In the genomic region with DNA sequence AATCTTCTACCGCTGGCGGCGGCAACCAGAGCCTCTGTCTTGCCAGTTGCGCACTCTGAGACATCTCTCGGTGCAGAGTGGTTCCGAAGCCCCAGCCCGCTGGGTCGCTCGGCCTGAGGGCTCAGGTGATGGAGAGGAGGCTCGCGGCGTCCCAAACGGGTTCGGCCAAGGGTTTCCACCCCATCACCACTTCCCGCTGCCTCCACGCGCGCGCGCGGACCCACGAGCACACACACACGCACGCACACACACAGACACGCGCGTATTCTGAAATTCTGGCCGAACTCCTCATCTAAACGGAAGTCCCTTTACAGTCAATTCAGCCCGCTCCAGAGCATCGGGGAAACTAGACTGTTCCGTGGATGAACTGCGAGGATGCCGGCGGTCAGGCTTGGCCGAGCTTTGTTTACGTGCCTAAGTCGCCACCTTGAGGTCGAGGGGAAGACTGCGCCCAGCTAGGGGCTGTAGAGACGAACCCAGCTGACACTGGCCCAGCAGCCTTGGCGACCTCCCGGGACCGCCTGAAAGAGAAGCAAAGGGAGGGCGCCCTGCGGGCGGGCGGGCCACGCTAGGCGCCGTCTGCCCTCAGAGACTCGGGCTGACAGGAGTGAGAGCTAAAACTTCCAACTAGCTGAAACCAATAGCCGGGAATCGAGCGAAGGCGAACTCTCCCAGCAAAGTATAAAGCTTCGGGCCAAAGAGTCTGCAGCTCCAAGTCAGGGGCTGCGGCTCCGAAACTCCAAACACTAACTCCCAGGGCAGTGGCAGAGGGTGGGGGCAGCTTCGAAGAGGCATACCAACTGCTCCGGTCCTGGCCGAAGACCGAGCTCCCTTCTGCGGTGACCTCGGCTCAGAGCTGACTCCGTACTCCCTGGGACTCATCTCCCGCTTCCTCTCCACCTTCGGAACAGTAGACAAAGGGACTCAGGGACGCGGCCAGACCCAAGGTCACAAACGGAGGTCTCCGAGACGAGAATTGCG, we compare ENCODE assay signal across 8 cellular contexts.
DNase-seq lines count a peak whose midpoint lies in the region; TF ChIP-seq lines count a peak whose summit lies in the region.

No MANE protein-coding gene starts in this region.

- peak overlapping the region; percentile 67 for H3K4me3 ChIP-seq in GM23248
- no peak overlapping the region for H3K4me3 ChIP-seq in Jurkat, Clone E6-1 (ENCODE audit: low read length)
- peak overlapping the region; percentile 36 to 62 for H3K4me3 ChIP-seq in testis

- TF ChIP-seq CTCF in neural crest cell (conservative IDR thresholded peaks at IDR 0.05), result peak; percentile 95
- TF ChIP-seq CTCF in testis (IDR thresholded peaks at IDR 0.05), result peak; percentile 75 to 84 (median 83)

- H3K9me3 ChIP-seq in GM23248 (ENCODE audit: low read depth) (no peaks in the 10 kb centered on the region), testis (no peaks in the 10 kb centered on the region)

- H4K20me1 ChIP-seq in GM23248 (ENCODE audit: insufficient read depth), result no peaks in the 10 kb centered on the region

- H3K4me1 ChIP-seq in GM23248 (ENCODE audit: insufficient read depth) (no peaks in the 10 kb centered on the region), testis (peaks cover 12% of the 10 kb centered on the region)

- H2AFZ ChIP-seq in GM23248, result peak overlapping the region; percentile 89

- H3K9ac ChIP-seq in GM23248, result no peak overlapping the region

- in situ Hi-C loops in GM23248 (cut with MboI), result no loop called here

- peak overlapping the region; percentile 95 for H3K27ac Mint-ChIP-seq in neural crest cell (ENCODE audit: unreplicated experiment)

- H3K27me3 ChIP-seq in GM23248 (replicated peaks; ENCODE audit: insufficient read depth) (peaks cover 95% of the 10 kb centered on the region), testis (no peaks in the 10 kb centered on the region)

- H3K36me3 Mint-ChIP-seq in neural crest cell (ENCODE audit: low read depth), result no peaks in the 10 kb centered on the region

- peak overlapping the region; percentile 83 for H3K4me2 ChIP-seq in GM23248 (ENCODE audit: unreplicated experiment)

- H3K27me3 Mint-ChIP-seq in neural crest cell (ENCODE audit: low read depth), result peaks cover 11% of the 10 kb centered on the region

- no peaks in the 10 kb centered on the region for H3K79me2 ChIP-seq in GM23248 (ENCODE audit: insufficient read depth)

- H3K4me1 Mint-ChIP-seq in neural crest cell, result peaks cover 32% of the 10 kb centered on the region

- peak; percentile 87 for DNase-seq in EL
- DNase-seq in GM23248, result peak; percentile 92
- DNase-seq in Jurkat, Clone E6-1 (ENCODE audit: low read depth, low spot score), result peak; percentile 32
- peak; percentile 40 for DNase-seq in OCI-M2 (lab: John Stamatoyannopoulos, UW; ENCODE audit: unreplicated experiment)
- DNase-seq in activated effector memory CD4-positive, alpha-beta T cell treated with Interleukin-2 at 50 U/mL for 16 hours, result peak; percentile 30
- DNase-seq in foreskin melanocyte, result peak; percentile 82
- DNase-seq in neural crest cell (ENCODE audit: low read depth, low spot score), result peak; percentile 94
- peak; percentile 94 for DNase-seq in testis

- no peak overlapping the region for H3K27ac ChIP-seq in GM23248
- H3K27ac ChIP-seq in testis, result peak overlapping the region in 1 of 2 donors; percentile 28

- H3K36me3 ChIP-seq in GM23248 (ENCODE audit: low read depth), result no peaks in the 10 kb centered on the region
- H3K36me3 ChIP-seq in testis (ENCODE audit: low read depth, missing control alignments), result no peaks in the 10 kb centered on the region

- H3F3A ChIP-seq in GM23248 (ENCODE audit: insufficient read depth), result no peaks in the 10 kb centered on the region

- peak overlapping the region; percentile 90 for H3K4me3 Mint-ChIP-seq in neural crest cell

- TF ChIP-seq POLR2A in testis (IDR thresholded peaks at IDR 0.05), result no peak

- H3K9me3 Mint-ChIP-seq in neural crest cell, result no peaks in the 10 kb centered on the region

- H3K9me2 ChIP-seq in GM23248 (ENCODE audit: insufficient read depth), result no peaks in the 10 kb centered on the region

- WGBS in GM23248 (ENCODE audit: low coverage in 1 of 2, low lambda C conversion rate in 2 of 2, missing lambda C conversion rate in 2 of 2), 2 experiments, result 3 to 4% methylated on average over 65 to 73 of the region's 74 CpGs
- WGBS in testis, 2 donors, result 1 to 2% methylated on average over 36 to 64 of the region's 74 CpGs

- intact Hi-C loops in testis (cut with DNase I; ENCODE audit: low total_unique reads), result loop anchor here (10.0 kb wide), 1 partner anchor 959 kb away; no protein-coding TSS in a partner anchor

Comparison
In these comparisons a context has a peak if more than half of its experiments do, and no peak if none do; other contexts are left out.
1. DNase-seq: peak in every context shown above with its lines; median percentile 94 in neural crest cell; 94 in testis; 92 in GM23248; 87 in EL; 82 in foreskin melanocyte; 40 in OCI-M2; 32 in Jurkat, Clone E6-1; 30 in activated effector memory CD4-positive, alpha-beta T cell treated with Interleukin-2 at 50 U/mL for 16 hours.